1 cellular context compared by ENCODE assay signal in genomic region chr9:124044448-124044847, GRCh38.
TF ChIP-seq lines count a peak whose summit lies in the region.

No MANE protein-coding gene starts in this region.

TF ChIP-seq in HepG2, 621 proteins besides CTCF, POLR2A, EP300 and RAD21:
- TF ChIP-seq CREB1 (IDR thresholded peaks at IDR 0.05) = peak; percentile 55
- TF ChIP-seq CREB1 (CRISPR knock-in tag; IDR thresholded peaks at IDR 0.05) = no peak
- peak; percentile 57 for TF ChIP-seq TEAD3 (CRISPR knock-in tag; optimal IDR thresholded peaks at IDR 0.05; ENCODE audit: borderline replicate concordance)
- TF ChIP-seq U2AF2 (IDR thresholded peaks at IDR 0.05; ENCODE audit: low read depth, low read length) = no peak
- no peak for TF ChIP-seq CBX2 (IDR thresholded peaks at IDR 0.05; ENCODE audit: low read depth, low read length)
- no peak for TF ChIP-seq CBX2 (CRISPR knock-in tag; IDR thresholded peaks at IDR 0.05; ENCODE audit: low read depth)
- no peak for TF ChIP-seq PTBP1 (IDR thresholded peaks at IDR 0.05; ENCODE audit: low read depth, low read length, poor library complexity, severe bottlenecking)
